2 cellular contexts compared by ENCODE assay signal in genomic region chr7:77171073-77171472, GRCh38. TPM values are rescaled to one million over a fixed set of nuclear protein-coding genes. Genes with fewer than 3 reads are reported as not detected.
"Had no signal": no experiment of that assay in that cellular context is flagged by ENCODE, and none has a peak within 500 bp of the region (broad histone marks: within the 10 kb centered on the region; RNA-seq: fewer than 3 reads in every experiment).

No MANE protein-coding gene starts in this region.

RNA-seq across cellular contexts. Expression of gene FGL2, which starts 28.5 kb away (rescaled TPM):
- total RNA-seq: activated naive CD4-positive, alpha-beta T cell treated with anti-CD3 and anti-CD28 coated beads for 36 hours; astrocyte had no signal
